Comparison of ENCODE assay signal across 14 cellular contexts in the genomic region with DNA sequence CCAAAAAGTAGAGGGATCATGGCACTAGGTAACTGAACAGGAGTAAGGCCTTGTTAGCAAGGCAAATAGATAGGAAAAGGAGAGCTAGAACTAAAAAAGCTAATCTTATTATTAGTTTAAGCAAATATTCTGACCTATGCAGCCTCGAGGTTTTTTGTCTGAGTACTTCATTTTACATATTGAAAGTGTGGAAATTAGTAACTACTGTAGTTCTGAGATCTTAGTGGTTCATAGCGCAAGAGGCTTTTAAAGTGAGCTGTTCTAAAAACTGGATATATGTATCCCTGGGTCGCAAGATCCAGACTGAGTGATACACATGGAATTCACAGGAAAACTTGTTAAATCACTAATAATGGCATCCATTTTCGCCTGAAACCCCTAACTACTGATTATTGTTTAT.
DNase-seq lines count a peak whose midpoint lies in the region; ATAC-seq and TF ChIP-seq lines count a peak whose summit lies in the region.
"Had no signal": no experiment of that assay in that cellular context is flagged by ENCODE, and none has a peak within 500 bp of the region (broad histone marks: within the 10 kb centered on the region; RNA-seq: fewer than 3 reads in every experiment).

No MANE protein-coding gene starts in this region.

- no TSS peak for BruUV-seq in mammary epithelial cell (replicated peaks; lab: Mats Ljungman, UMichigan)

- peak; percentile 31 for ATAC-seq in GM19025 (IDR thresholded peaks at IDR 0.05; ENCODE audit: low read depth, unreplicated experiment)
- peak; percentile 42 for ATAC-seq in HG02759 (IDR thresholded peaks at IDR 0.05; ENCODE audit: unreplicated experiment)
- peak; percentile 54 for ATAC-seq in HG03439 (IDR thresholded peaks at IDR 0.05; ENCODE audit: unreplicated experiment)
- no peak for ATAC-seq in SK-N-SH treated with all-trans-retinoic acid at 6 μM for 48 hours
- ATAC-seq: activated CD8-positive, alpha-beta T cell treated with anti-CD3 and anti-CD28 coated beads, Interleukin-2, amount 10 ng/mL, durations not matched to agents 7 days and 5 days had no signal

- in situ Hi-C loops in mammary epithelial cell (cut with MboI; ENCODE audit: low sequenced_read_pairs in 2 of 2): no loop called here

- dilution Hi-C loops in mammary epithelial cell (cut with HindIII; ENCODE audit: low sequenced_read_pairs): no loop called here

- H3K9ac ChIP-seq in neural progenitor cell: no peak overlapping the region
- no peak overlapping the region for H3K9ac ChIP-seq in mammary epithelial cell (ENCODE audit: insufficient read depth, low read length)

- H4K20me1 ChIP-seq in neural progenitor cell (ENCODE audit: low read depth): no peaks in the 10 kb centered on the region
- no peaks in the 10 kb centered on the region for H4K20me1 ChIP-seq in mammary epithelial cell (ENCODE audit: insufficient read depth, low read length)

- H3K4me2 ChIP-seq in neural progenitor cell (peak overlapping the region; percentile 21), mammary epithelial cell (ENCODE audit: insufficient read depth, low read depth, low read length) (no peak overlapping the region)

- TF ChIP-seq CTCF in neural progenitor cell (IDR thresholded peaks at IDR 0.05) (no peak), mammary epithelial cell (conservative IDR thresholded peaks at IDR 0.05 in 1 of 2, IDR thresholded peaks at IDR 0.05 in 1 of 2; ENCODE audit: extremely low read depth in 1 of 2, insufficient read depth in 1 of 2, low read depth in 1 of 2, low read length in 2 of 2) (no peak)

- H3K9me3 ChIP-seq in neural progenitor cell (ENCODE audit: low read depth) (peaks cover 3% of the 10 kb centered on the region), mammary epithelial cell (replicated peaks; ENCODE audit: insufficient read depth, low read length) (no peaks in the 10 kb centered on the region)
- H3K9me3 ChIP-seq: esophagus squamous epithelium, MG63 had no signal

- no peak overlapping the region for H3K4me3 Mint-ChIP-seq in neural progenitor cell
- H3K4me3 Mint-ChIP-seq: activated CD8-positive, alpha-beta T cell treated with anti-CD3 and anti-CD28 coated beads, Interleukin-2, amount 10 ng/mL, durations not matched to agents 7 days and 5 days; activated naive CD4-positive, alpha-beta T cell treated with anti-CD3 and anti-CD28 coated beads for 36 hours had no signal

- no peaks in the 10 kb centered on the region for H3K79me2 ChIP-seq in neural progenitor cell (ENCODE audit: low read depth)
- no peaks in the 10 kb centered on the region for H3K79me2 ChIP-seq in mammary epithelial cell (ENCODE audit: insufficient read depth, low read length)

- H3K4me1 ChIP-seq in neural progenitor cell: peaks cover 56% of the 10 kb centered on the region
- H3K4me1 ChIP-seq in mammary epithelial cell (ENCODE audit: insufficient read depth, low read length): no peaks in the 10 kb centered on the region

- H3K27me3 ChIP-seq in neural progenitor cell: no peaks in the 10 kb centered on the region
- no peaks in the 10 kb centered on the region for H3K27me3 ChIP-seq in mammary epithelial cell (ENCODE audit: insufficient read depth, low read length)
- H3K27me3 ChIP-seq: esophagus squamous epithelium, MG63 had no signal

- no peak overlapping the region for H3K4me3 ChIP-seq in neural progenitor cell
- H3K4me3 ChIP-seq in mammary epithelial cell (replicated peaks in 1 of 3; ENCODE audit: insufficient read depth in 1 of 3, low read depth in 2 of 3, low read length in 3 of 3): no peak overlapping the region
- H3K4me3 ChIP-seq: esophagus squamous epithelium, MG63 had no signal

- H2AFZ ChIP-seq in neural progenitor cell (replicated peaks) (no peak overlapping the region), mammary epithelial cell (ENCODE audit: low read depth, low read length) (no peak overlapping the region)

- H3K9me3 Mint-ChIP-seq in neural progenitor cell: no peaks in the 10 kb centered on the region
- H3K9me3 Mint-ChIP-seq: activated naive CD4-positive, alpha-beta T cell treated with anti-CD3 and anti-CD28 coated beads for 36 hours had no signal

- CTCF ChIA-PET in mammary epithelial cell (lab: Charles Lee; ENCODE audit: low non-redundant PET): no interaction called here

- WGBS in mammary epithelial cell (ENCODE audit: low coverage, missing lambda C conversion rate): 49% methylated on average over 4 of the region's 4 CpGs

- no peaks in the 10 kb centered on the region for H3K27me3 Mint-ChIP-seq in neural progenitor cell (ENCODE audit: insufficient read depth, low read depth)

- no peak overlapping the region for H3K27ac ChIP-seq in neural progenitor cell
- no peak overlapping the region for H3K27ac ChIP-seq in mammary epithelial cell (ENCODE audit: insufficient read depth, low read depth, low read length)
- H3K27ac ChIP-seq: esophagus squamous epithelium had no signal

- H3K36me3 Mint-ChIP-seq in neural progenitor cell: peaks cover 8% of the 10 kb centered on the region

- DNase-seq in neural progenitor cell (ENCODE audit: low spot score) (no peak), islet precursor cell (no peak), mammary epithelial cell (no peak), SHP77 (lab: John Stamatoyannopoulos, UW) (no peak)
- DNase-seq: activated CD8-positive, alpha-beta T cell treated with anti-CD3 and anti-CD28 coated beads, Interleukin-2, amount 10 ng/mL, durations not matched to agents 7 days and 5 days; activated naive CD4-positive, alpha-beta T cell treated with anti-CD3 and anti-CD28 coated beads for 36 hours; esophagus squamous epithelium; GF-D8; MG63; NCI-H345 had no signal

- H3K36me3 ChIP-seq in neural progenitor cell (no peaks in the 10 kb centered on the region), mammary epithelial cell (ENCODE audit: insufficient read depth, low read length) (no peaks in the 10 kb centered on the region)
- H3K36me3 ChIP-seq: esophagus squamous epithelium, MG63 had no signal

- H3K27ac Mint-ChIP-seq in neural progenitor cell: no peak overlapping the region
- H3K27ac Mint-ChIP-seq: activated CD8-positive, alpha-beta T cell treated with anti-CD3 and anti-CD28 coated beads, Interleukin-2, amount 10 ng/mL, durations not matched to agents 7 days and 5 days; activated naive CD4-positive, alpha-beta T cell treated with anti-CD3 and anti-CD28 coated beads for 36 hours had no signal

- peaks cover 58% of the 10 kb centered on the region for H3K4me1 Mint-ChIP-seq in neural progenitor cell

- intact Hi-C loops in mammary epithelial cell (cut with micrococcal nuclease): no loop called here

- H3F3A ChIP-seq in neural progenitor cell (ENCODE audit: low read depth): no peaks in the 10 kb centered on the region

TF ChIP-seq in SK-N-SH treated with all-trans-retinoic acid at 6 μM for 48 hours, 23 proteins besides CTCF, POLR2A, EP300 and RAD21 (continues in another document):
- TF ChIP-seq OSR1 (CRISPR knock-in tag; IDR thresholded peaks at IDR 0.05): no peak
- TF ChIP-seq, protein P1, sequence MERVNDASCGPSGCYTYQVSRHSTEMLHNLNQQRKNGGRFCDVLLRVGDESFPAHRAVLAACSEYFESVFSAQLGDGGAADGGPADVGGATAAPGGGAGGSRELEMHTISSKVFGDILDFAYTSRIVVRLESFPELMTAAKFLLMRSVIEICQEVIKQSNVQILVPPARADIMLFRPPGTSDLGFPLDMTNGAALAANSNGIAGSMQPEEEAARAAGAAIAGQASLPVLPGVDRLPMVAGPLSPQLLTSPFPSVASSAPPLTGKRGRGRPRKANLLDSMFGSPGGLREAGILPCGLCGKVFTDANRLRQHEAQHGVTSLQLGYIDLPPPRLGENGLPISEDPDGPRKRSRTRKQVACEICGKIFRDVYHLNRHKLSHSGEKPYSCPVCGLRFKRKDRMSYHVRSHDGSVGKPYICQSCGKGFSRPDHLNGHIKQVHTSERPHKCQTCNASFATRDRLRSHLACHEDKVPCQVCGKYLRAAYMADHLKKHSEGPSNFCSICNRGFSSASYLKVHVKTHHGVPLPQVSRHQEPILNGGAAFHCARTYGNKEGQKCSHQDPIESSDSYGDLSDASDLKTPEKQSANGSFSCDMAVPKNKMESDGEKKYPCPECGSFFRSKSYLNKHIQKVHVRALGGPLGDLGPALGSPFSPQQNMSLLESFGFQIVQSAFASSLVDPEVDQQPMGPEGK (CRISPR knock-in tag; IDR thresholded peaks at IDR 0.05; ENCODE audit: borderline replicate concordance): no peak
- TF ChIP-seq TSHZ2 (CRISPR knock-in tag; IDR thresholded peaks at IDR 0.05): no peak
- TF ChIP-seq, protein P2, sequence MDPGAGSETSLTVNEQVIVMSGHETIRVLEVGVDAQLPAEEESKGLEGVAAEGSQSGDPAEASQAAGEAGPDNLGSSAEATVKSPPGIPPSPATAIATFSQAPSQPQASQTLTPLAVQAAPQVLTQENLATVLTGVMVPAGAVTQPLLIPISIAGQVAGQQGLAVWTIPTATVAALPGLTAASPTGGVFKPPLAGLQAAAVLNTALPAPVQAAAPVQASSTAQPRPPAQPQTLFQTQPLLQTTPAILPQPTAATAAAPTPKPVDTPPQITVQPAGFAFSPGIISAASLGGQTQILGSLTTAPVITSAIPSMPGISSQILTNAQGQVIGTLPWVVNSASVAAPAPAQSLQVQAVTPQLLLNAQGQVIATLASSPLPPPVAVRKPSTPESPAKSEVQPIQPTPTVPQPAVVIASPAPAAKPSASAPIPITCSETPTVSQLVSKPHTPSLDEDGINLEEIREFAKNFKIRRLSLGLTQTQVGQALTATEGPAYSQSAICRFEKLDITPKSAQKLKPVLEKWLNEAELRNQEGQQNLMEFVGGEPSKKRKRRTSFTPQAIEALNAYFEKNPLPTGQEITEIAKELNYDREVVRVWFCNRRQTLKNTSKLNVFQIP (CRISPR knock-in tag; IDR thresholded peaks at IDR 0.05; ENCODE audit: borderline replicate concordance, low read depth): no peak
